Comparison of ENCODE assay signal across 10 cellular contexts in the genomic region with DNA sequence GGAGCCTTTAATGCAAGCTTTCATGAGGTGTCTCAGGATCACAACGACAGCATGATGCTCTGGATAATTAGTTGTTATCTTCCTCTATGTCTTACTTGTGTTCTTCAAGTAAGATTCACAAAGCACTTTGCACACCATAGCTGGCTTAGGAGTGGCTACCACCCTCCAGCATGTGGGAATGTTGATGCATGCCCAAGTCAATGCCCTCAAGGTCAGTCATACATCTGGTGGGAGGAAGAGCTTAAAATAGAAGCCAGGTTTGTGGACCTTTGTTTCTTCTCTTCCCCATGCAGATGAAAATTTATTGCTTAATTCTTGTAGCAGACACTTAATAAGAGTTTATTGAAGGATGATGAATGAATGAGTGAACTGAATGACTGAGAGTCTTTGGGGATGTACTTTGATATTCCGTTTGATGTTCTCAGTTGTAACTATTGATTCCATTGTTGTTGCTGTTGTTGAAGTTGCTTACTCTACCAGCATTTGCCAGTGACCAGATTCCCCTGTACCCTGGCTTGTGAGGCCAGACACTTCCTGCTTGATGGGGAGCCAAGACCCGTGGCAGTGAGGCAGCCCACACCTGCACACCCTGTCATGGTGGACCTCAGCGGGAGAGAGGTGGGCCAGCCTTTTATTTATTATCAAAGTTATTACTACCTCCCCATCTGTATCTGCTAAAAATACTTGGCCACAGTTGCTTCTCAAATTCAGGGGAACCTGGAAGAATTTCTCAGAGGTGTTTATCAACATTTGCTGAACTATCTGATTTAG.
A peak's percentile ranks its signal among the peaks of the same experiment; 100 is the strongest.
DNase-seq lines count a peak whose midpoint lies in the region; ATAC-seq and TF ChIP-seq lines count a peak whose summit lies in the region.
"Had no signal": no experiment of that assay in that cellular context is flagged by ENCODE, and none has a peak within 500 bp of the region (broad histone marks: within the 10 kb centered on the region; RNA-seq: fewer than 3 reads in every experiment).

No MANE protein-coding gene starts in this region.

- DNase-seq in LHCN-M2 (ENCODE audit: low read depth) (peak; percentile 39), ascending aorta (ENCODE audit: low spot score in 2 of 2) (no peak), right cardiac atrium (no peak), suprapubic skin (ENCODE audit: low spot score in 2 of 2) (no peak), caudate nucleus (lab: John Stamatoyannopoulos, UW) (no peak), NCI-H1417 (lab: John Stamatoyannopoulos, UW) (no peak)
- DNase-seq: IMR-90, islet precursor cell had no signal

- WGBS in right cardiac atrium = 80% methylated on average over 4 of the region's 4 CpGs
- 62% methylated on average over 4 of the region's 4 CpGs for WGBS in suprapubic skin

- no peak for TF ChIP-seq CTCF in ascending aorta (IDR thresholded peaks at IDR 0.05)
- TF ChIP-seq CTCF in suprapubic skin (IDR thresholded peaks at IDR 0.05) = no peak

- H3K4me1 ChIP-seq in ascending aorta (peaks cover 8 to 20% of the 10 kb centered on the region in 2 donors), right cardiac atrium (ENCODE audit: control insufficient read depth, insufficient read depth, low read length) (peaks cover 6% of the 10 kb centered on the region), suprapubic skin (peaks cover 40% of the 10 kb centered on the region)
- H3K4me1 ChIP-seq: neural progenitor cell had no signal

- H3K27ac ChIP-seq in ascending aorta = peak overlapping the region; percentile 78 to 80
- peak overlapping the region; percentile 25 for H3K27ac ChIP-seq in right cardiac atrium (ENCODE audit: low read length)
- H3K27ac ChIP-seq in suprapubic skin = peak overlapping the region; percentile 69
- H3K27ac ChIP-seq in caudate nucleus (ENCODE audit: low read depth, low read length) = no peak overlapping the region
- H3K27ac ChIP-seq: neural progenitor cell had no signal

- intact Hi-C loops in ascending aorta (cut with DNase I) = loop anchor here (5.0 to 10.0 kb wide), 2 partner anchors 35 to 322 kb away; a partner anchor contains a TSS
- intact Hi-C loops in right cardiac atrium (cut with DNase I) = loop anchor here in 1 of 4 donors (10.0 kb wide), 1 partner anchor 88 kb away; no protein-coding TSS in a partner anchor

- H3K9me3 ChIP-seq in ascending aorta (no peaks in the 10 kb centered on the region), right cardiac atrium (ENCODE audit: control insufficient read depth, low read length) (no peaks in the 10 kb centered on the region), suprapubic skin (no peaks in the 10 kb centered on the region)

- ATAC-seq in right cardiac atrium = no peak
- ATAC-seq in HG03432 (IDR thresholded peaks at IDR 0.05; ENCODE audit: unreplicated experiment) = no peak

- H3K27me3 ChIP-seq in ascending aorta (no peaks in the 10 kb centered on the region), right cardiac atrium (ENCODE audit: control insufficient read depth, insufficient read depth) (no peaks in the 10 kb centered on the region), suprapubic skin (no peaks in the 10 kb centered on the region)
- H3K27me3 ChIP-seq: neural progenitor cell had no signal

- H3K4me3 ChIP-seq in ascending aorta (no peak overlapping the region), right cardiac atrium (ENCODE audit: low read length) (no peak overlapping the region), suprapubic skin (no peak overlapping the region)
- H3K4me3 ChIP-seq: neural progenitor cell had no signal

- TF ChIP-seq POLR2A in suprapubic skin (IDR thresholded peaks at IDR 0.05) = no peak

- no peak for TF ChIP-seq EP300 in suprapubic skin (IDR thresholded peaks at IDR 0.05)

- H3K36me3 ChIP-seq in ascending aorta = no peaks in the 10 kb centered on the region
- no peaks in the 10 kb centered on the region for H3K36me3 ChIP-seq in suprapubic skin
- H3K36me3 ChIP-seq: neural progenitor cell had no signal
